In genomic region chr4:8732092-8732491, GRCh38 we compare ENCODE assay signal across 31 cellular contexts.
DNase-seq lines count a peak whose midpoint lies in the region; ATAC-seq, FAIRE-seq and TF ChIP-seq lines count a peak whose summit lies in the region.
"Had no signal": no experiment of that assay in that cellular context is flagged by ENCODE, and none has a peak within 500 bp of the region (broad histone marks: within the 10 kb centered on the region; RNA-seq: fewer than 3 reads in every experiment).

No MANE protein-coding gene starts in this region.

- H3K4me1 ChIP-seq in spleen: no peaks in the 10 kb centered on the region
- H3K4me1 ChIP-seq: HAP-1 had no signal

- peaks cover 0 to 24% (median 16%) of the 10 kb centered on the region in 8 donors for H3K9me3 ChIP-seq in spleen

- no peak overlapping the region for H3K27ac ChIP-seq in spleen
- H3K27ac ChIP-seq: 22Rv1, C4-2B, PC-9 had no signal

- H3K27me3 ChIP-seq in bronchial epithelial cell (ENCODE audit: control insufficient read depth, insufficient read depth, low read length) (no peaks in the 10 kb centered on the region), spleen (replicated peaks in 1 of 7) (no peaks in the 10 kb centered on the region)

- peak; percentile 41 for DNase-seq in activated CD8-positive, alpha-beta memory T cell treated with anti-CD3 and anti-CD28 coated beads for 24 hours
- DNase-seq in activated CD8-positive, alpha-beta memory T cell treated with anti-CD3 and anti-CD28 coated beads, Interleukin-2, amount 50 U/mL, for 48 hours: no peak
- DNase-seq in bronchial epithelial cell (ENCODE audit: low read depth) (no peak), left lobe of liver (ENCODE audit: low spot score) (peak; percentile 28), spleen (peak; percentile 49), globus pallidus (ENCODE audit: low spot score) (no peak), SK-N-DZ (ENCODE audit: low spot score) (no peak)
- no peak for DNase-seq in activated naive CD4-positive, alpha-beta T cell treated with Interleukin-2 at 50 U/mL for 16 hours
- DNase-seq: CD8-positive, alpha-beta memory T cell; DMS 273 treated with DMSO at 0.1 percent for 48 hours; DMS79; EL; GDM1; GOT3; HFFc6; Kasumi-1; NCI-H1092 treated with DMSO at 0.1 percent for 48 hours; NCI-H1436; NCI-H187 treated with DMSO at 0.1 percent for 48 hours; NCI-H2107; NCI-H446; NCI-H526; NCI-H82; PC-9; RPMI8226; SHP77 had no signal

- intact Hi-C loops in spleen (cut with DNase I; ENCODE audit: low total_unique reads): no loop called here

- peak; percentile 75 for FAIRE-seq in bronchial epithelial cell (lab: Jason Lieb, UNC)
- FAIRE-seq: GM12891, K562 had no signal

- H3K36me3 ChIP-seq in bronchial epithelial cell (ENCODE audit: control insufficient read depth, insufficient read depth, low read length) (no peaks in the 10 kb centered on the region), spleen (no peaks in the 10 kb centered on the region)
- H3K36me3 ChIP-seq: HAP-1 had no signal

- H3K4me3 ChIP-seq in bronchial epithelial cell (ENCODE audit: low read depth, low read length): no peak overlapping the region
- no peak overlapping the region for H3K4me3 ChIP-seq in spleen
- H3K4me3 ChIP-seq: HAP-1, K562, PC-9 had no signal

- no peak for ATAC-seq in left lobe of liver
- ATAC-seq: K562 had no signal

- TF ChIP-seq CTCF in bronchial epithelial cell (IDR thresholded peaks at IDR 0.05; ENCODE audit: insufficient read depth, low read length, severe bottlenecking): no peak
- no peak for TF ChIP-seq CTCF in spleen (IDR thresholded peaks at IDR 0.05 in 8 of 11, conservative IDR thresholded peaks at IDR 0.05 in 3 of 11)

- no peak for TF ChIP-seq POLR2A in spleen (IDR thresholded peaks at IDR 0.05)

- 77 to 81% (median 79%) methylated on average over 9 to 10 of the region's 10 CpGs for WGBS in spleen, 5 donors

Comparison
In these comparisons a context has a peak if more than half of its experiments do, and no peak if none do; other contexts are left out.
1. DNase-seq: peak in activated CD8-positive, alpha-beta memory T cell treated with anti-CD3 and anti-CD28 coated beads for 24 hours (single experiment), left lobe of liver (single experiment) and spleen (single experiment); none in activated CD8-positive, alpha-beta memory T cell treated with anti-CD3 and anti-CD28 coated beads, Interleukin-2, amount 50 U/mL, for 48 hours (single experiment), bronchial epithelial cell (single experiment), globus pallidus (single experiment), activated naive CD4-positive, alpha-beta T cell treated with Interleukin-2 at 50 U/mL for 16 hours (single experiment) and SK-N-DZ (single experiment).